In genomic region chr17:45984368-45984767, GRCh38 we compare ENCODE assay signal across 35 cellular contexts. TPM values are rescaled to one million over a fixed set of nuclear protein-coding genes. Genes with fewer than 3 reads are reported as not detected.
"Had no signal": no experiment of that assay in that cellular context is flagged by ENCODE, and none has a peak within 500 bp of the region (broad histone marks: within the 10 kb centered on the region; RNA-seq: fewer than 3 reads in every experiment).

No MANE protein-coding gene starts in this region.

- H3K4me2 ChIP-seq: SK-N-SH had no signal

- H3K27ac ChIP-seq: Peyer's patch, SJSA1, VCaP had no signal

- DNase-seq: activated B cell treated with CpG ODN at 0.5 μM for 24 hours; activated CD4-positive, alpha-beta memory T cell treated with anti-CD3 and anti-CD28 coated beads for 36 hours; activated CD4-positive, alpha-beta T cell treated with anti-CD3 and anti-CD28 coated beads for 4 hours; activated CD4-positive, alpha-beta T cell treated with anti-CD3 and anti-CD28 coated beads, Interleukin-2, amount 50 U/mL, for 1 hour; activated CD4-positive, CD25-positive, alpha-beta regulatory T cell treated with anti-CD3 and anti-CD28 coated beads, Interleukin-2, amount 50 U/mL, for 72 hours; activated CD8-positive, alpha-beta memory T cell treated with anti-CD3 and anti-CD28 coated beads, Interleukin-2, amount 50 U/mL, for 4 hours; activated naive CD4-positive, alpha-beta T cell treated with anti-CD3 and anti-CD28 coated beads, Interleukin-2, amount 10 ng/mL, durations not matched to agents 7 days and 5 days; activated naive CD8-positive, alpha-beta T cell treated with anti-CD3 and anti-CD28 coated beads, Interleukin-2, amount 50 U/mL, for 24 hours; activated T-cell treated with anti-CD3 and anti-CD28 coated beads for 4 hours; activated T-cell treated with anti-CD3 and anti-CD28 coated beads, Interleukin-2, amount 50 U/mL, for 4 hours; anterior cingulate cortex; caudate nucleus; MM.1S; MV-4-11; NCI-H1092; NCI-H1436 treated with DMSO at 0.1 percent for 48 hours; NCI-H1694 treated with DMSO at 0.1 percent for 48 hours; NCI-H2029; NCI-H345; NCI-H524 treated with DMSO at 0.1 percent for 48 hours; NCI-H748 treated with DMSO at 0.1 percent for 48 hours; NK-92 treated with Interleukin-12 subunit alpha and Interleukin-12 subunit beta, amount 100 ng/mL, for 24 hours; PC-3; Peyer's patch; RPMI8226; SHP77 treated with DMSO at 0.1 percent for 48 hours; SK-N-SH; T-cell; T-helper 17 cell had no signal

- H3K27me3 ChIP-seq: Peyer's patch had no signal

- ATAC-seq: activated naive CD8-positive, alpha-beta T cell treated with anti-CD3 and anti-CD28 coated beads, Interleukin-2, amount 50 U/mL, for 24 hours; PC-3; T-cell; T-helper 17 cell had no signal

- H3K4me1 ChIP-seq: Peyer's patch, SJSA1 had no signal

- H3K36me3 ChIP-seq: Peyer's patch, SJSA1 had no signal

- H3K9ac ChIP-seq: SK-N-SH had no signal

- H3K9me3 ChIP-seq: Peyer's patch, SJSA1, SK-N-SH had no signal

- FAIRE-seq: bronchial epithelial cell had no signal

- H3K4me3 ChIP-seq: Peyer's patch, SJSA1 had no signal

RNA-seq across cellular contexts. Expression of gene STH, which starts 14.7 kb away (rescaled TPM):
- total RNA-seq: activated B cell treated with CpG ODN at 0.5 μM for 24 hours; activated CD4-positive, alpha-beta memory T cell treated with anti-CD3 and anti-CD28 coated beads for 36 hours; activated T-cell treated with anti-CD3 and anti-CD28 coated beads, Interleukin-2, amount 50 U/mL, for 4 hours; activated T-helper 1 cell treated with anti-CD3 and anti-CD28 coated beads, Interleukin-12 subunit alpha, Interleukin-12 subunit beta, Interleukin-2, Interleukin-4 antibody, amounts not matched to agents 30 ng/mL and 10 ng/mL and 1 ng/mL, durations not matched to agents 14 hours and 24 hours and 36 hours; bronchial epithelial cell; LHCN-M2; NCI-H460; PC-3; Peyer's patch; SJSA1; T-cell; T-helper 17 cell had no signal
- polyA plus RNA-seq: SK-N-SH had no signal
